In the genomic region with DNA sequence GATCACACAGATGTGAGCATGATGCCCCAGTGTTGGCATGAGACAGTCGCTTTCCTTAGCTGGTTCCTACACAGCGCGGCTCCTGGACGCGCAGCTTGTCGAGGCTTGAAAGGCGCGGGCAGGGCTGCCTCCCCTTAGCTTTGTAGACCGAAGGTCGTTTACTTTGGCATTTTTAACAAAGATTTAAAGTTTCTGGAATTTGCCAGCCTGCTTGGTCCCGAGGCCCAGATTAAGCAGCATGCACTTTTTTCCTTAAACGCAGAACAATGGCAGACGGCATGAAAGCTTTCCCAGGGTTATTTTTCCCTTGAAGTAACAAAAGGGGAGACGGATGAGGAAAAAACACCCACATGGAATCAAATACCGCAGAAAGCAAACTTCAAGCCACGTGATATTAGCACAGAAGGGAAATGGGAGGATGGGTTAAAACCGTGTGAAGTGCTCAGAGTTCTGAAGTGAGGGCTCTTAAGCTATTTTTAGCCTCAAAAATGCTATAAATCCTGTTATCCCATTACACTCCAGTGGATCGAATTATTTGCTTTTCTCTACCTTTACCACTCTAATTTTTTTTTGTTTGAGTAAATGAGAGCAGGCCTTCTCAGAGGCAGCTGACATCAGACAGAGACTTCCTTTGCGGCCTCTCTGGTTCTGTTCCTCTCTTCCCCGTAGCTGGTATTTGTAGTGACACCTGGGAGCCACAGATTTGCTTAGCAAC, we compare ENCODE assay signal across 1 cellular context.
TF ChIP-seq lines count a peak whose summit lies in the region.

No MANE protein-coding gene starts in this region.

TF ChIP-seq in liver, 16 proteins besides CTCF, POLR2A, EP300 and RAD21 (continued from another document):
- TF ChIP-seq, protein P1, sequence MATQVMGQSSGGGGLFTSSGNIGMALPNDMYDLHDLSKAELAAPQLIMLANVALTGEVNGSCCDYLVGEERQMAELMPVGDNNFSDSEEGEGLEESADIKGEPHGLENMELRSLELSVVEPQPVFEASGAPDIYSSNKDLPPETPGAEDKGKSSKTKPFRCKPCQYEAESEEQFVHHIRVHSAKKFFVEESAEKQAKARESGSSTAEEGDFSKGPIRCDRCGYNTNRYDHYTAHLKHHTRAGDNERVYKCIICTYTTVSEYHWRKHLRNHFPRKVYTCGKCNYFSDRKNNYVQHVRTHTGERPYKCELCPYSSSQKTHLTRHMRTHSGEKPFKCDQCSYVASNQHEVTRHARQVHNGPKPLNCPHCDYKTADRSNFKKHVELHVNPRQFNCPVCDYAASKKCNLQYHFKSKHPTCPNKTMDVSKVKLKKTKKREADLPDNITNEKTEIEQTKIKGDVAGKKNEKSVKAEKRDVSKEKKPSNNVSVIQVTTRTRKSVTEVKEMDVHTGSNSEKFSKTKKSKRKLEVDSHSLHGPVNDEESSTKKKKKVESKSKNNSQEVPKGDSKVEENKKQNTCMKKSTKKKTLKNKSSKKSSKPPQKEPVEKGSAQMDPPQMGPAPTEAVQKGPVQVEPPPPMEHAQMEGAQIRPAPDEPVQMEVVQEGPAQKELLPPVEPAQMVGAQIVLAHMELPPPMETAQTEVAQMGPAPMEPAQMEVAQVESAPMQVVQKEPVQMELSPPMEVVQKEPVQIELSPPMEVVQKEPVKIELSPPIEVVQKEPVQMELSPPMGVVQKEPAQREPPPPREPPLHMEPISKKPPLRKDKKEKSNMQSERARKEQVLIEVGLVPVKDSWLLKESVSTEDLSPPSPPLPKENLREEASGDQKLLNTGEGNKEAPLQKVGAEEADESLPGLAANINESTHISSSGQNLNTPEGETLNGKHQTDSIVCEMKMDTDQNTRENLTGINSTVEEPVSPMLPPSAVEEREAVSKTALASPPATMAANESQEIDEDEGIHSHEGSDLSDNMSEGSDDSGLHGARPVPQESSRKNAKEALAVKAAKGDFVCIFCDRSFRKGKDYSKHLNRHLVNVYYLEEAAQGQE (IDR thresholded peaks at IDR 0.05) = peak; percentile 44
- TF ChIP-seq HNF4A (conservative IDR thresholded peaks at IDR 0.05) = peak; percentile 62 to 63
- TF ChIP-seq NR2F2 (IDR thresholded peaks at IDR 0.05) = no peak
- TF ChIP-seq, protein P2, sequence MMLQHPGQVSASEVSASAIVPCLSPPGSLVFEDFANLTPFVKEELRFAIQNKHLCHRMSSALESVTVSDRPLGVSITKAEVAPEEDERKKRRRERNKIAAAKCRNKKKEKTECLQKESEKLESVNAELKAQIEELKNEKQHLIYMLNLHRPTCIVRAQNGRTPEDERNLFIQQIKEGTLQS (IDR thresholded peaks at IDR 0.05) = no peak
TF ChIP-seq in liver: peak in this region for 10.
